Comparison of ENCODE assay signal across 8 cellular contexts in the genomic region with DNA sequence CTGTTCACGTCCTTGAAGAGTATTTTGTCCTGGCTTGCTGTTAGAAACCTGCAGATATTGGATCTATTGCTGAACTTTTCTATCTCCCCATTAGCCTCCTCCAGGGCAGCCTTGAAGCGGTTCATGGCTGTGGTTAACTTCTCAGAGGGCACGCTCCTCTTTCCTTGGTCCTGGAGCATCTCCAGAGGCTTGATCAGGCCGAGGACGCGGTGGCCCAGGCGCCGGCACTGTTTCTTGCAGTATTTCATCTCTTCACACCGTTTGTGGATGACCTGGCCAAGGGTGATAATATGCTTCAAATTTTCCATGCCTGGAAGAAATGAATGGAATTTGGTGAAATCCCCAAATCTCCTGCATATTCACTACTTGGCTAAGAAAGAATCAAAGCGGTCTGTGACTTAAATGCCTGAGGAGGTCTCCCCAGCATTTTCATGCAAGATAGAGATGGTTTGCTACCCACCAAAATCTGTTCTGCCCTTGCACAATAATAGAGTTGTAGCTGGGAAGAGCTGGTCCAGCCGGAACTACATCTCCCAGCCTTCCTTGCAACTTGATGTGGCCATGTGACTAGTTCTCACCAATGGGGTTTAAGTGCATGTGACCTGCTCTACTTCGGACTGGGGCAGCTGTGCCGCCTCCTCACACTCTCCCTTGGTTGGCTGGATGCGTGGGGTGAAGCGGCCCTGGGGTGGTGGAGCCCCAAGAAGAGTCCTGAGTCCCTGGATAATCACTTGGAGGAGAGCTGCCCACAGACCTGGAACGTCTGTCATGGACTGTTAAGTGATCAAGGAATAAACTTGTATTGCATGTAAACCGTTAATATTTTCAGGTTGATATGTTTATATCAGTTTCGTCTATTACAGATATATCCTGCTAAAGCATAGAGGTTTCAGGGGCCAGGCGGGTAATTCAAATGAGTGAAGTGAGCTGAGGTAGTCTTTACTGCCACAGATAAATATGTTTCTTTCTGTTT. TPM values are rescaled to one million over a fixed set of nuclear protein-coding genes. Genes with fewer than 3 reads are reported as not detected.
DNase-seq lines count a peak whose midpoint lies in the region; ATAC-seq lines count a peak whose summit lies in the region.

No MANE protein-coding gene starts in this region.

- DNase-seq in Ammon's horn (ENCODE audit: low spot score) (peak; percentile 97), NCI-H446 treated with DMSO at 0.1 percent for 48 hours (lab: John Stamatoyannopoulos, UW) (peak; percentile 77), dedifferentiated amniotic fluid mesenchymal stem cell (ENCODE audit: extremely low spot score) (peak; percentile 88), left colon (peak; percentile 76 to 84)
- peak; percentile 42 to 60 for DNase-seq in stimulated activated CD4-positive, alpha-beta T cell treated with anti-CD3 and anti-CD28 coated beads, Interleukin-2, amount 100 ng/mL, for 24 hours

- ATAC-seq in GM19043 (IDR thresholded peaks at IDR 0.05; ENCODE audit: low read depth, unreplicated experiment) (peak; percentile 88), HG03280 (IDR thresholded peaks at IDR 0.05; ENCODE audit: unreplicated experiment) (peak; percentile 89), left colon (peak; percentile 84)
- peak; percentile 59 to 68 for ATAC-seq in activated CD4-positive, CD25-positive, alpha-beta regulatory T cell treated with anti-CD3 and anti-CD28 coated beads, Interleukin-2, amount 50 U/mL, for 24 hours

- intact Hi-C loops in left colon (cut with DNase I, micrococcal nuclease), result no loop called here

RNA-seq across cellular contexts. Expression of gene MLKL, which starts 4.9 kb away (rescaled TPM):
- 10 to 100 TPM; 15.9 to 24.4 TPM for total RNA-seq in left colon

RNA-seq across cellular contexts. Expression of gene RFWD3, which starts 29.1 kb away (rescaled TPM):
- total RNA-seq in left colon, result 10 to 100 TPM; 19.5 to 24.6 TPM

Comparison
In these comparisons a context has a peak if more than half of its experiments do, and no peak if none do; other contexts are left out.
1. Peak in every context shown above with its lines: DNase-seq and ATAC-seq.